9 cellular contexts compared by ENCODE assay signal in genomic region chr4:81631958-81632439, GRCh38.
DNase-seq lines count a peak whose midpoint lies in the region; ATAC-seq and TF ChIP-seq lines count a peak whose summit lies in the region.
"Had no signal": no experiment of that assay in that cellular context is flagged by ENCODE, and none has a peak within 500 bp of the region (broad histone marks: within the 10 kb centered on the region; RNA-seq: fewer than 3 reads in every experiment).

No MANE protein-coding gene starts in this region.

- H3K4me3 Mint-ChIP-seq in stimulated activated naive CD8-positive, alpha-beta T cell treated with anti-CD3 and anti-CD28 coated beads, Interleukin-15, amount 100 ng/mL, for 72 hours, result no peak overlapping the region

- no peaks in the 10 kb centered on the region for H3K9me2 ChIP-seq in MM.1S (replicated peaks; ENCODE audit: insufficient read depth, low read length)

- H3F3A ChIP-seq in MM.1S (ENCODE audit: insufficient read depth, low read length), result peaks cover 36% of the 10 kb centered on the region

- H3K27me3 Mint-ChIP-seq in stimulated activated naive CD8-positive, alpha-beta T cell treated with anti-CD3 and anti-CD28 coated beads, Interleukin-15, amount 100 ng/mL, for 72 hours, result no peaks in the 10 kb centered on the region

- peak overlapping the region; percentile 39; the same call in 1 of the 2 replicates for H3K9ac ChIP-seq in MM.1S (ENCODE audit: low read length)

- no peaks in the 10 kb centered on the region for H3K79me2 ChIP-seq in MM.1S (ENCODE audit: low read length)

- H4K20me1 ChIP-seq in MM.1S (ENCODE audit: insufficient read depth, low read length), result no peaks in the 10 kb centered on the region

- H2AFZ ChIP-seq in MM.1S (ENCODE audit: low read length), result peak overlapping the region; percentile 32; the same call in 1 of the 2 replicates

- H3K4me2 ChIP-seq in MM.1S (ENCODE audit: low read depth, low read length), result peak overlapping the region; percentile 53

- TF ChIP-seq CTCF in left ventricle myocardium inferior (IDR thresholded peaks at IDR 0.05; ENCODE audit: borderline replicate concordance) (no peak), MM.1S (IDR thresholded peaks at IDR 0.05; ENCODE audit: low read length) (no peak), BE2C (IDR thresholded peaks at IDR 0.05; ENCODE audit: low read depth, low read length) (no peak)

- H3K27me3 ChIP-seq in left ventricle myocardium inferior (ENCODE audit: low read depth), result no peaks in the 10 kb centered on the region
- no peaks in the 10 kb centered on the region for H3K27me3 ChIP-seq in MM.1S (replicated peaks; ENCODE audit: insufficient read depth, low read length)
- no peaks in the 10 kb centered on the region for H3K27me3 ChIP-seq in BE2C

- no peak overlapping the region for H3K27ac Mint-ChIP-seq in stimulated activated naive CD8-positive, alpha-beta T cell treated with anti-CD3 and anti-CD28 coated beads, Interleukin-15, amount 100 ng/mL, for 72 hours

- H3K4me1 Mint-ChIP-seq in stimulated activated naive CD8-positive, alpha-beta T cell treated with anti-CD3 and anti-CD28 coated beads, Interleukin-15, amount 100 ng/mL, for 72 hours, result peaks cover 23% of the 10 kb centered on the region

- H3K36me3 ChIP-seq in left ventricle myocardium inferior (no peaks in the 10 kb centered on the region), MM.1S (replicated peaks; ENCODE audit: insufficient read depth, low read length) (no peaks in the 10 kb centered on the region), BE2C (no peaks in the 10 kb centered on the region)

- no peaks in the 10 kb centered on the region for H3K9me3 Mint-ChIP-seq in stimulated activated naive CD8-positive, alpha-beta T cell treated with anti-CD3 and anti-CD28 coated beads, Interleukin-15, amount 100 ng/mL, for 72 hours

- H3K27ac ChIP-seq in left ventricle myocardium inferior (replicated peaks) (no peak overlapping the region), MM.1S (ENCODE audit: low read length) (peak overlapping the region; percentile 77)

- H3K4me3 ChIP-seq in left ventricle myocardium inferior, result no peak overlapping the region
- 0 out of 2 replicates have a peak overlapping the region, but pooled peaks have one; percentile 4 for H3K4me3 ChIP-seq in MM.1S (ENCODE audit: low read length)
- H3K4me3 ChIP-seq in BE2C (ENCODE audit: low read depth, low read length), result no peak overlapping the region
- H3K4me3 ChIP-seq: skin epidermis had no signal

- no peak for DNase-seq in Right ventricle myocardium inferior (ENCODE audit: missing footprints)
- DNase-seq in left ventricle myocardium inferior, result no peak
- peak; percentile 80 for DNase-seq in MM.1S
- DNase-seq in fibroblast of the conjunctiva (ENCODE audit: low read depth), result peak; percentile 45
- DNase-seq in stimulated activated naive CD8-positive, alpha-beta T cell treated with anti-CD3 and anti-CD28 coated beads, Interleukin-15, amount 100 ng/mL, for 72 hours, result no peak
- DNase-seq in NCI-H2081 (lab: John Stamatoyannopoulos, UW), result no peak
- DNase-seq in BE2C, result no peak

- ATAC-seq in Right ventricle myocardium inferior (peak; percentile 20), GM19035 (IDR thresholded peaks at IDR 0.05; ENCODE audit: unreplicated experiment) (no peak)
- ATAC-seq in stimulated activated naive CD8-positive, alpha-beta T cell treated with anti-CD3 and anti-CD28 coated beads, Interleukin-15, amount 100 ng/mL, for 72 hours, result peak; percentile 46

- H3K4me1 ChIP-seq in left ventricle myocardium inferior, result peaks cover 12% of the 10 kb centered on the region
- H3K4me1 ChIP-seq in MM.1S (ENCODE audit: low read length), result peaks cover 65% of the 10 kb centered on the region
- no peaks in the 10 kb centered on the region for H3K4me1 ChIP-seq in BE2C

- H3K9me3 ChIP-seq in left ventricle myocardium inferior (replicated peaks), result no peaks in the 10 kb centered on the region
- no peaks in the 10 kb centered on the region for H3K9me3 ChIP-seq in MM.1S (replicated peaks; ENCODE audit: insufficient read depth, low read length)
- no peaks in the 10 kb centered on the region for H3K9me3 ChIP-seq in BE2C

- intact Hi-C loops in Right ventricle myocardium inferior (cut with DNase I), result no loop called here
- intact Hi-C loops in left ventricle myocardium inferior (cut with micrococcal nuclease), result no loop called here

Comparison
In these comparisons a context has a peak if more than half of its experiments do, and no peak if none do; other contexts are left out.
1. DNase-seq: peak in MM.1S (single experiment) and fibroblast of the conjunctiva (single experiment); none in Right ventricle myocardium inferior (single experiment), left ventricle myocardium inferior (single experiment), stimulated activated naive CD8-positive, alpha-beta T cell treated with anti-CD3 and anti-CD28 coated beads, Interleukin-15, amount 100 ng/mL, for 72 hours (0 of 2), NCI-H2081 (0 of 2) and BE2C (single experiment).